8 cellular contexts compared by ENCODE assay signal in the genomic region with DNA sequence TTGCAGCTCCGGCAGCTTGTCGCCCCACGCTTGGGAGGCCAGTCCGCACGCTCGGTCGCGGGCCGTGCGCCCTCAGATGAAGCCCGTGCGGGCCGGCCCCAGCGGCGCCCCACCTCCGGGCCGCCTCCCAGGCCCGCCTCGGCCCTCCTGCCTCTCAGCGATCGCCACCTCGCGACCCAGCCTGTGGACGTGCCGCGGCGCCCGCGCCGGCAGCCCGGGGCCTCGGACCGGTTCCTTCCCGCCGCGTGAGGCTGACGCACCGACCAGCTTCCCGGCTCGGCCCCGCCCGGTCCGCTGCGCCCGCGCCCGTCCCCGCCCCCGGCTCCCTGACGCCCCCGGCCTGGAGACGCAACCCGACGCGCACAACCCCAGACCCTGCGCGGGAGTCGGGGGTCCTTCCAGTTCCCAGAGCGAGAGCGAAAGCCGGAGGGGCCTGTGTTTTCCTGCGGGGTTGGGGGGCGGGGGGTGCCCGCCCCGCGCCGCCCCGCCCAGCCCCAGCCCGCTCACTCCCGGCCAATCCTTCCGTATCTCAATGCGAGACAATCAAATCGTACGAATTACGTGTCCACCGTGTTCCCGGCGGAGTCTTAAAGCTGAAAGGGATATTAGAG. TPM values are rescaled to one million over a fixed set of nuclear protein-coding genes. Genes with fewer than 3 reads are reported as not detected.
DNase-seq lines count a peak whose midpoint lies in the region; TF ChIP-seq lines count a peak whose summit lies in the region.

A gene with protein sequence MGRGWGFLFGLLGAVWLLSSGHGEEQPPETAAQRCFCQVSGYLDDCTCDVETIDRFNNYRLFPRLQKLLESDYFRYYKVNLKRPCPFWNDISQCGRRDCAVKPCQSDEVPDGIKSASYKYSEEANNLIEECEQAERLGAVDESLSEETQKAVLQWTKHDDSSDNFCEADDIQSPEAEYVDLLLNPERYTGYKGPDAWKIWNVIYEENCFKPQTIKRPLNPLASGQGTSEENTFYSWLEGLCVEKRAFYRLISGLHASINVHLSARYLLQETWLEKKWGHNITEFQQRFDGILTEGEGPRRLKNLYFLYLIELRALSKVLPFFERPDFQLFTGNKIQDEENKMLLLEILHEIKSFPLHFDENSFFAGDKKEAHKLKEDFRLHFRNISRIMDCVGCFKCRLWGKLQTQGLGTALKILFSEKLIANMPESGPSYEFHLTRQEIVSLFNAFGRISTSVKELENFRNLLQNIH (minus strand): TSS at position 78 of the 611 bp plus-strand sequence. CDS start 77 bp downstream, at position 1.

- H3K27me3 Mint-ChIP-seq in activated naive CD8-positive, alpha-beta T cell: no peaks in the 10 kb centered on the region
- peaks cover 5% of the 10 kb centered on the region for H3K27me3 Mint-ChIP-seq in glutamatergic neuron (ENCODE audit: unreplicated experiment)

- H3K9me3 Mint-ChIP-seq in activated naive CD8-positive, alpha-beta T cell (ENCODE audit: low read depth): no peaks in the 10 kb centered on the region
- H3K9me3 Mint-ChIP-seq in glutamatergic neuron (ENCODE audit: unreplicated experiment): peaks cover 5% of the 10 kb centered on the region

- peak within 1 kb of the TSS; percentile 99 for H3K4me3 Mint-ChIP-seq in activated naive CD8-positive, alpha-beta T cell
- peak within 1 kb of the TSS; percentile 99 for H3K4me3 Mint-ChIP-seq in glutamatergic neuron (ENCODE audit: unreplicated experiment)

- H3K36me3 ChIP-seq in HAP-1 (replicated peaks) (no peaks in the 10 kb centered on the region), MG63 (no peaks in the 10 kb centered on the region), SK-N-MC (ENCODE audit: insufficient read depth, low read length) (no peaks in the 10 kb centered on the region), ovary (no peaks in the 10 kb centered on the region), tibial artery (no peaks in the 10 kb centered on the region)

- H3K9me3 ChIP-seq in HAP-1: no peaks in the 10 kb centered on the region
- H3K9me3 ChIP-seq in MG63: no peaks in the 10 kb centered on the region
- H3K9me3 ChIP-seq in SK-N-MC (ENCODE audit: low read depth, low read length): no peaks in the 10 kb centered on the region
- no peaks in the 10 kb centered on the region for H3K9me3 ChIP-seq in ovary
- H3K9me3 ChIP-seq in tibial artery: no peaks in the 10 kb centered on the region

- H3K27ac Mint-ChIP-seq in activated naive CD8-positive, alpha-beta T cell: peak within 1 kb of the TSS; percentile 99
- peak within 1 kb of the TSS; percentile 95 for H3K27ac Mint-ChIP-seq in glutamatergic neuron (ENCODE audit: unreplicated experiment)

- DNase-seq in GM04503 (ENCODE audit: low read depth): peak; percentile 25
- DNase-seq in HAP-1 (ENCODE audit: low spot score in 2 of 2): peak; percentile 61 to 75
- peak; percentile 76 for DNase-seq in MG63
- no peak for DNase-seq in SK-N-MC (ENCODE audit: low read depth, low spot score)
- DNase-seq in glutamatergic neuron: peak; percentile 80
- peak; percentile 70 to 85 (median 83) for DNase-seq in ovary
- peak; percentile 86 to 95 for DNase-seq in tibial artery

- H3K27ac ChIP-seq in SK-N-MC (no peak within 1 kb of the TSS), ovary (peak within 1 kb of the TSS; percentile 72 to 92), tibial artery (peak within 1 kb of the TSS; percentile 99)

- intact Hi-C loops in ovary (cut with DNase I): no loop called here
- intact Hi-C loops in tibial artery (cut with DNase I; ENCODE audit: low total_unique reads): no loop called here

- no peak for TF ChIP-seq CTCF in glutamatergic neuron (IDR thresholded peaks at IDR 0.05; ENCODE audit: partially characterized antibody, unreplicated experiment)
- TF ChIP-seq CTCF in ovary (IDR thresholded peaks at IDR 0.05): no peak
- TF ChIP-seq CTCF in tibial artery (IDR thresholded peaks at IDR 0.05): no peak

- H3K4me1 ChIP-seq in HAP-1 (peaks cover 28% of the 10 kb centered on the region), ovary (ENCODE audit: insufficient read depth) (peaks cover 2% of the 10 kb centered on the region), tibial artery (peaks cover 0 to 32% (median 11%) of the 10 kb centered on the region in 4 donors)

- TF ChIP-seq EP300 in ovary (IDR thresholded peaks at IDR 0.05): no peak

- in situ Hi-C loops in HAP-1 (cut with MboI; ENCODE audit: low sequenced_read_pairs): no loop called here

- H3K9ac ChIP-seq in SK-N-MC (ENCODE audit: insufficient read length): peak within 1 kb of the TSS; percentile 81

- peak within 1 kb of the TSS; percentile 75 for H3K4me3 ChIP-seq in HAP-1
- peak within 1 kb of the TSS; percentile 79 for H3K4me3 ChIP-seq in MG63
- peak within 1 kb of the TSS; percentile 93 for H3K4me3 ChIP-seq in SK-N-MC
- H3K4me3 ChIP-seq in ovary: peak within 1 kb of the TSS; percentile 76
- peak within 1 kb of the TSS; percentile 90 for H3K4me3 ChIP-seq in tibial artery

- H3K27me3 ChIP-seq in HAP-1 (ENCODE audit: low read depth): no peaks in the 10 kb centered on the region
- H3K27me3 ChIP-seq in MG63: no peaks in the 10 kb centered on the region
- H3K27me3 ChIP-seq in ovary: no peaks in the 10 kb centered on the region
- H3K27me3 ChIP-seq in tibial artery: no peaks in the 10 kb centered on the region

- peaks cover 38% of the 10 kb centered on the region for H3K4me1 Mint-ChIP-seq in activated naive CD8-positive, alpha-beta T cell (ENCODE audit: low read depth)
- H3K4me1 Mint-ChIP-seq in glutamatergic neuron (ENCODE audit: low read depth, unreplicated experiment): peaks cover 3% of the 10 kb centered on the region

- TF ChIP-seq POLR2A in ovary (IDR thresholded peaks at IDR 0.05): peak; percentile 50

- H3K36me3 Mint-ChIP-seq in activated naive CD8-positive, alpha-beta T cell: no peaks in the 10 kb centered on the region
- peaks cover 4% of the 10 kb centered on the region for H3K36me3 Mint-ChIP-seq in glutamatergic neuron (ENCODE audit: unreplicated experiment)

- WGBS in ovary, 3 donors: 0 to 1% (median 0%) methylated on average over 53 to 78 of the region's 78 CpGs

RNA-seq across cellular contexts. Expression of the gene that starts here (rescaled TPM):
- 42.8 and 43.4 TPM in 2 replicates for total RNA-seq in MG63 (2014; rRNA removed; shearing (Covaris generic); ENCODE audit: low replicate concordance)
- total RNA-seq in glutamatergic neuron (ENCODE audit: unreplicated experiment): 25.8 TPM
- total RNA-seq in ovary: 10 to 100 TPM; 15.3 to 30.6 (median 21.4) TPM
- polyA plus RNA-seq in ovary: 10 to 100 TPM in 1 of 2 donors, 1 to 10 TPM in 1; 6.5 to 15.6 TPM
